Comparison of ENCODE assay signal across 9 cellular contexts in genomic region chr2:109896212-109896611, GRCh38. TPM values are rescaled to one million over a fixed set of nuclear protein-coding genes. Genes with fewer than 3 reads are reported as not detected.
A peak's percentile ranks its signal among the peaks of the same experiment; 100 is the strongest.
DNase-seq lines count a peak whose midpoint lies in the region; ATAC-seq, FAIRE-seq and TF ChIP-seq lines count a peak whose summit lies in the region.
"Not testable (repeated sequence)": the region's sequence is repeated elsewhere in the genome, so short reads cannot be mapped to it uniquely, and the experiment has no call there.
"Had no signal": no experiment of that assay in that cellular context is flagged by ENCODE, and none has a peak within 500 bp of the region (broad histone marks: within the 10 kb centered on the region; RNA-seq: fewer than 3 reads in every experiment).

No MANE protein-coding gene starts in this region.

- not testable (repeated sequence) for H3K9me3 Mint-ChIP-seq in activated CD8-positive, alpha-beta T cell treated with anti-CD3 and anti-CD28 coated beads for 36 hours; memory B cell

- TF ChIP-seq RAD21 in A549 (conservative IDR thresholded peaks at IDR 0.05 in 1 of 2, IDR thresholded peaks at IDR 0.05 in 1 of 2) = not testable (repeated sequence)

- not testable (repeated sequence) for H3K4me3 Mint-ChIP-seq in activated CD8-positive, alpha-beta T cell treated with anti-CD3 and anti-CD28 coated beads for 36 hours; memory B cell

- not testable (repeated sequence) for H3K27ac Mint-ChIP-seq in activated CD8-positive, alpha-beta T cell treated with anti-CD3 and anti-CD28 coated beads for 36 hours; memory B cell

- intact Hi-C loops in activated CD8-positive, alpha-beta T cell treated with anti-CD3 and anti-CD28 coated beads for 36 hours (cut with micrococcal nuclease) = not testable (repeated sequence)

- not testable (repeated sequence) for TF ChIP-seq EP300 in A549 (IDR thresholded peaks at IDR 0.05)

- H3K4me2 ChIP-seq in A549 = not testable (repeated sequence)

- not testable (repeated sequence) for TF ChIP-seq POLR2A in A549 (IDR thresholded peaks at IDR 0.05; ENCODE audit: low read length)

- not testable (repeated sequence) for H3K27ac ChIP-seq in A549

- not testable (repeated sequence) for H3K4me3 ChIP-seq in A549

- WGBS in A549 (ENCODE audit: missing lambda C conversion rate) = no CpG with 5 or more reads among the region's 4 CpGs

- DNase-seq in A549 (ENCODE audit: low read depth in 1 of 2, low spot score in 1 of 2); activated CD8-positive, alpha-beta T cell treated with anti-CD3 and anti-CD28 coated beads for 36 hours; memory B cell (ENCODE audit: low spot score in 2 of 2): not testable (repeated sequence)

- H3K36me3 Mint-ChIP-seq in activated CD8-positive, alpha-beta T cell treated with anti-CD3 and anti-CD28 coated beads for 36 hours (ENCODE audit: low read depth); memory B cell: not testable (repeated sequence)

- not testable (repeated sequence) for TF ChIP-seq CTCF in A549 (IDR thresholded peaks at IDR 0.05); activated CD8-positive, alpha-beta T cell treated with anti-CD3 and anti-CD28 coated beads for 36 hours (IDR thresholded peaks at IDR 0.05)

- H3K9me3 ChIP-seq in A549 = not testable (repeated sequence)

- not testable (repeated sequence) for FAIRE-seq in A549 (lab: Jason Lieb, UNC)

- not testable (repeated sequence) for H3K4me1 Mint-ChIP-seq in activated CD8-positive, alpha-beta T cell treated with anti-CD3 and anti-CD28 coated beads for 36 hours (ENCODE audit: low read depth); memory B cell

- not testable (repeated sequence) for H3K27me3 Mint-ChIP-seq in activated CD8-positive, alpha-beta T cell treated with anti-CD3 and anti-CD28 coated beads for 36 hours; memory B cell

- peak; percentile 84 to 92 for ATAC-seq in A549
- peak; percentile 93 for ATAC-seq in GM18873 (IDR thresholded peaks at IDR 0.05; ENCODE audit: low FRiP score, unreplicated experiment)
- ATAC-seq in GM21367 (IDR thresholded peaks at IDR 0.05; ENCODE audit: unreplicated experiment) = peak; percentile 91
- peak; percentile 99 for ATAC-seq in HG02610 (IDR thresholded peaks at IDR 0.05; ENCODE audit: unreplicated experiment)
- peak; percentile 82 for ATAC-seq in HG03060 (IDR thresholded peaks at IDR 0.05; ENCODE audit: low read depth, unreplicated experiment)
- ATAC-seq in HG03460 (IDR thresholded peaks at IDR 0.05; ENCODE audit: unreplicated experiment) = peak; percentile 96
- peak; percentile 98 for ATAC-seq in activated CD8-positive, alpha-beta T cell treated with anti-CD3 and anti-CD28 coated beads for 36 hours
- peak; percentile 80 for ATAC-seq in memory B cell (ENCODE audit: low read depth)

- CTCF ChIA-PET in A549 (lab: Yijun Ruan, JAX); activated CD8-positive, alpha-beta T cell treated with anti-CD3 and anti-CD28 coated beads for 36 hours (lab: Charles Lee): not testable (repeated sequence)

- POLR2A ChIA-PET in A549 (lab: Yijun Ruan, JAX); activated CD8-positive, alpha-beta T cell treated with anti-CD3 and anti-CD28 coated beads for 36 hours (lab: Charles Lee): not testable (repeated sequence)

- not testable (repeated sequence) for H3K4me1 ChIP-seq in A549

RNA-seq across cellular contexts. Expression of gene LIMS3, which starts 2.3 kb away (rescaled TPM):
- not detected in 2 replicates for polyA plus RNA-seq in A549 (2011; rRNA removed)
- 0.04 TPM in 1 of 2 replicates, not detected in the other for polyA plus RNA-seq in A549 (2012; cell fraction: cytosol; rRNA removed)
- not detected in 2 replicates for polyA plus RNA-seq in A549 (2012; cell fraction: nucleus; rRNA removed)
- polyA plus RNA-seq in A549 (2017; fragmentation: RNase III; extraction: RNeasy Plus Mini Kit Qiagen cat#74134 plus additional on column Dnase treatment) = not detected in 3 replicates
- polyA minus RNA-seq in A549 (2011; rRNA and poly(A)+ RNA removed) = not detected in 2 replicates
- under 1 TPM; 0.74 to 0.77 TPM for total RNA-seq in activated CD8-positive, alpha-beta T cell treated with anti-CD3 and anti-CD28 coated beads for 36 hours
- total RNA-seq: left lobe of liver had no signal
